ENCODE assay signal across 29 cellular contexts in the genomic region with DNA sequence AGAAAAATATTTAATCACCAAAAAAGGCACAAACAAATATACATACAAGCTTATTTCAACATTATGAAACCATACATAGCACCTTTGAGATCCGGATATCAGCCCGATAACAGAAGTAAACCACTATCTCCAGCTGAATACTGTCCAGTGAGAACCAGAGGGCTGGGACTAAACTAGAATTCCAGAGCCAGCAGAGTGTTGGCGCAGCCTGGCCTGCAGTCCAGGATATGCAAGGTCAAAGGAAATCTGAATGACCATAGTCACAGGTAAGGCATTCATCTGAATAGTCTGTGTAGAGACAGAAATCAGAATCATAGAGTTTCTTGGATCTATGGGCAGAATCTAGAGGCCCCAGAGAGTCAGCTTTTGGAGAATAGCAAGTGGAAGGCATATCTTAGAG. TPM values are rescaled to one million over a fixed set of nuclear protein-coding genes. Genes with fewer than 3 reads are reported as not detected.
"Had no signal": no experiment of that assay in that cellular context is flagged by ENCODE, and none has a peak within 500 bp of the region (broad histone marks: within the 10 kb centered on the region; RNA-seq: fewer than 3 reads in every experiment).

No MANE protein-coding gene starts in this region.

- H3K4me2 ChIP-seq: neural progenitor cell had no signal

- H3K27ac Mint-ChIP-seq: natural killer cell; nephron; neural progenitor cell; progenitor cell of endocrine pancreas; stimulated activated effector memory CD8-positive, alpha-beta T cell treated with anti-CD3 and anti-CD28 coated beads, Interleukin-12 subunit alpha, Interleukin-12 subunit beta, amount 100 ng/mL, for 72 hours; stimulated activated naive CD8-positive, alpha-beta T cell treated with anti-CD3 and anti-CD28 coated beads, Interleukin-15, amount 100 ng/mL, for 72 hours; type B pancreatic cell had no signal

- H3K36me3 ChIP-seq: neural progenitor cell, ovary, right lobe of liver, sigmoid colon, suprapubic skin, tibial artery, transverse colon, upper lobe of right lung, uterus had no signal

- ATAC-seq: natural killer cell; psoas muscle; right cardiac atrium; stimulated activated effector memory CD8-positive, alpha-beta T cell treated with anti-CD3 and anti-CD28 coated beads, Interleukin-12 subunit alpha, Interleukin-12 subunit beta, amount 100 ng/mL, for 72 hours; stimulated activated naive CD8-positive, alpha-beta T cell treated with anti-CD3 and anti-CD28 coated beads, Interleukin-15, amount 100 ng/mL, for 72 hours; stimulated activated naive CD8-positive, alpha-beta T cell treated with anti-CD3 and anti-CD28 coated beads, Interleukin-15, Interleukin-2, amounts not matched to agents 100 U/mL and 50 U/mL, for 24 hours; upper lobe of right lung had no signal

- H3K4me3 ChIP-seq: neural progenitor cell, ovary, psoas muscle, right lobe of liver, sigmoid colon, suprapubic skin, testis, tibial artery, transverse colon, upper lobe of right lung, uterus had no signal

- DNase-seq: natural killer cell; occipital lobe; ovary; posterior cingulate gyrus; psoas muscle; right cardiac atrium; right lobe of liver; sigmoid colon; small intestine; stimulated activated CD4-positive, alpha-beta T cell treated with anti-CD3 and anti-CD28 coated beads, Interleukin-15, amount 100 ng/mL, for 24 hours; stimulated activated CD4-positive, alpha-beta T cell treated with anti-CD3 and anti-CD28 coated beads, Interleukin-2, amount 100 ng/mL, for 24 hours; stimulated activated CD4-positive, alpha-beta T cell treated with anti-CD3 and anti-CD28 coated beads, Interleukin-2, amount 100 ng/mL, for 48 hours; stimulated activated CD4-positive, alpha-beta T cell treated with anti-CD3 and anti-CD28 coated beads, Interleukin-4, amount 100 ng/mL, for 24 hours; stimulated activated naive CD4-positive, alpha-beta T cell; stimulated activated naive CD8-positive, alpha-beta T cell treated with anti-CD3 and anti-CD28 coated beads, Interleukin-15, amount 100 ng/mL, for 72 hours; stimulated activated naive CD8-positive, alpha-beta T cell treated with anti-CD3 and anti-CD28 coated beads, Interleukin-15, Interleukin-2, amounts not matched to agents 100 U/mL and 50 U/mL, for 24 hours; substantia nigra; testis; tibial artery; transverse colon; upper lobe of right lung; uterus had no signal

- H3K27me3 ChIP-seq: neural progenitor cell, ovary, right lobe of liver, sigmoid colon, suprapubic skin, testis, tibial artery, transverse colon, upper lobe of right lung, uterus had no signal

- H3K9me3 ChIP-seq: ovary, psoas muscle, right lobe of liver, sigmoid colon, suprapubic skin, testis, tibial artery, transverse colon, upper lobe of right lung, uterus had no signal

- H3K27me3 Mint-ChIP-seq: stimulated activated naive CD8-positive, alpha-beta T cell treated with anti-CD3 and anti-CD28 coated beads, Interleukin-15, amount 100 ng/mL, for 72 hours; type B pancreatic cell had no signal

- FAIRE-seq: small intestine had no signal

- H3K27ac ChIP-seq: neural progenitor cell, ovary, parathyroid adenoma, psoas muscle, right lobe of liver, sigmoid colon, suprapubic skin, testis, tibial artery, transverse colon, upper lobe of right lung, uterus had no signal

- H3K9me3 Mint-ChIP-seq: stimulated activated effector memory CD8-positive, alpha-beta T cell treated with anti-CD3 and anti-CD28 coated beads, Interleukin-12 subunit alpha, Interleukin-12 subunit beta, amount 100 ng/mL, for 72 hours; stimulated activated naive CD8-positive, alpha-beta T cell treated with anti-CD3 and anti-CD28 coated beads, Interleukin-15, amount 100 ng/mL, for 72 hours; type B pancreatic cell had no signal

- H3K79me2 ChIP-seq: parathyroid adenoma had no signal

- H3K4me1 ChIP-seq: neural progenitor cell, parathyroid adenoma, psoas muscle, right lobe of liver, sigmoid colon, suprapubic skin, testis, tibial artery, transverse colon, upper lobe of right lung, uterus had no signal

- H3K36me3 Mint-ChIP-seq: natural killer cell; neural progenitor cell; stimulated activated effector memory CD8-positive, alpha-beta T cell treated with anti-CD3 and anti-CD28 coated beads, Interleukin-12 subunit alpha, Interleukin-12 subunit beta, amount 100 ng/mL, for 72 hours; type B pancreatic cell had no signal

- H3K9ac ChIP-seq: neural progenitor cell, parathyroid adenoma had no signal

- H3K4me3 Mint-ChIP-seq: natural killer cell; nephron; neural progenitor cell; stimulated activated effector memory CD8-positive, alpha-beta T cell treated with anti-CD3 and anti-CD28 coated beads, Interleukin-12 subunit alpha, Interleukin-12 subunit beta, amount 100 ng/mL, for 72 hours; stimulated activated naive CD8-positive, alpha-beta T cell treated with anti-CD3 and anti-CD28 coated beads, Interleukin-15, amount 100 ng/mL, for 72 hours; type B pancreatic cell had no signal

- H2AFZ ChIP-seq: neural progenitor cell, parathyroid adenoma had no signal

- H3K4me1 Mint-ChIP-seq: natural killer cell; nephron; neural progenitor cell; stimulated activated effector memory CD8-positive, alpha-beta T cell treated with anti-CD3 and anti-CD28 coated beads, Interleukin-12 subunit alpha, Interleukin-12 subunit beta, amount 100 ng/mL, for 72 hours had no signal

RNA-seq across cellular contexts. Expression of gene TP63, which starts 32.7 kb away (rescaled TPM):
- total RNA-seq: transverse colon had no signal
